ENCODE assay signal across 17 cellular contexts in genomic region chr18:58779514-58779913, GRCh38.
DNase-seq lines count a peak whose midpoint lies in the region; ATAC-seq and TF ChIP-seq lines count a peak whose summit lies in the region.
"Had no signal": no experiment of that assay in that cellular context is flagged by ENCODE, and none has a peak within 500 bp of the region (broad histone marks: within the 10 kb centered on the region; RNA-seq: fewer than 3 reads in every experiment).

No MANE protein-coding gene starts in this region.

- TF ChIP-seq CTCF in A673 (conservative IDR thresholded peaks at IDR 0.05; ENCODE audit: low read depth, low read length): no peak
- TF ChIP-seq CTCF in prostate gland (IDR thresholded peaks at IDR 0.05): peak in 1 of 4 experiments; percentile 14
- TF ChIP-seq CTCF in esophagus squamous epithelium (IDR thresholded peaks at IDR 0.05): no peak

- H3K18ac ChIP-seq in mesenchymal stem cell (ENCODE audit: low read depth in 1 of 2, low read length in 2 of 2): peak overlapping the region in 1 of 2 experiments; percentile 18

- H3K36me3 Mint-ChIP-seq in T-helper 17 cell (ENCODE audit: low read depth): peaks cover 2% of the 10 kb centered on the region
- H3K36me3 Mint-ChIP-seq in activated CD8-positive, alpha-beta memory T cell treated with anti-CD3 and anti-CD28 coated beads, Interleukin-2, amount 10 ng/mL, durations not matched to agents 7 days and 5 days: no peaks in the 10 kb centered on the region

- H2BK120ac ChIP-seq in mesenchymal stem cell (ENCODE audit: low read depth, low read length): no peak overlapping the region

- H3K27me3 ChIP-seq in A673 (replicated peaks; ENCODE audit: insufficient read depth, low read depth, low read length, poor library complexity) (no peaks in the 10 kb centered on the region), mesenchymal stem cell (ENCODE audit: control insufficient read depth in 1 of 2, insufficient read depth in 1 of 2, low read length in 2 of 2) (peaks cover 0 to 6% of the 10 kb centered on the region in 2 experiments), prostate gland (replicated peaks; ENCODE audit: insufficient read depth) (no peaks in the 10 kb centered on the region), esophagus squamous epithelium (no peaks in the 10 kb centered on the region)
- H3K27me3 ChIP-seq: BLaER1 treated with 17β-estradiol and CSF1 and Interleukin-3, amounts not matched to agents 10 nM and 100 nM had no signal

- H3K4me3 ChIP-seq in A673 (ENCODE audit: low read depth, low read length, poor library complexity, severe bottlenecking): no peak overlapping the region
- H3K4me3 ChIP-seq in mesenchymal stem cell (ENCODE audit: insufficient read depth in 1 of 2, low read depth in 1 of 2, low read length in 2 of 2): no peak overlapping the region
- peak overlapping the region in 1 of 2 donors; percentile 25 for H3K4me3 ChIP-seq in prostate gland
- no peak overlapping the region for H3K4me3 ChIP-seq in esophagus squamous epithelium
- H3K4me3 ChIP-seq: BLaER1 treated with 17β-estradiol and CSF1 and Interleukin-3, amounts not matched to agents 10 nM and 100 nM had no signal

- CTCF ChIA-PET in A673 (lab: Charles Lee): interaction anchor here (0.6 kb wide), 1 partner anchor 11 kb away, joined by 5 read pairs; no protein-coding TSS in a partner anchor
- CTCF ChIA-PET in activated CD8-positive, alpha-beta memory T cell treated with anti-CD3 and anti-CD28 coated beads, Interleukin-2, amount 10 ng/mL, durations not matched to agents 7 days and 5 days (lab: Charles Lee): interaction anchor here (1.1 to 7.7 kb wide), 3 partner anchors 9 to 292 kb away, joined by 3 to 63 read pairs (median 7); no protein-coding TSS in a partner anchor

- H3K4me1 ChIP-seq in A673 (ENCODE audit: insufficient read depth, low read length, poor library complexity, severe bottlenecking) (peaks cover 37% of the 10 kb centered on the region), mesenchymal stem cell (ENCODE audit: control insufficient read depth, insufficient read depth, low read depth, low read length) (peaks cover 5% of the 10 kb centered on the region), prostate gland (replicated peaks) (peaks cover 12% of the 10 kb centered on the region), esophagus squamous epithelium (peaks cover 0 to 8% (median 2%) of the 10 kb centered on the region in 3 donors)

- H3K27ac ChIP-seq in A673 (ENCODE audit: low read depth, low read length, poor library complexity, severe bottlenecking) (no peak overlapping the region), mesenchymal stem cell (ENCODE audit: low read length, poor library complexity, severe bottlenecking) (no peak overlapping the region), prostate gland (peak overlapping the region; percentile 86 to 95), esophagus squamous epithelium (no peak overlapping the region)
- H3K27ac ChIP-seq: BLaER1 treated with 17β-estradiol and CSF1 and Interleukin-3, amounts not matched to agents 10 nM and 100 nM; HL-60 had no signal

- BruUV-seq in A673 (replicated peaks; lab: Mats Ljungman, UMichigan): TSS peak; percentile 78

- ATAC-seq in T-helper 17 cell (no peak), HG03280 (IDR thresholded peaks at IDR 0.05; ENCODE audit: unreplicated experiment) (no peak)
- ATAC-seq in activated CD8-positive, alpha-beta memory T cell treated with anti-CD3 and anti-CD28 coated beads, Interleukin-2, amount 10 ng/mL, durations not matched to agents 7 days and 5 days: no peak

- peak overlapping the region; percentile 14 for H3K27ac Mint-ChIP-seq in T-helper 17 cell
- H3K27ac Mint-ChIP-seq in activated CD8-positive, alpha-beta memory T cell treated with anti-CD3 and anti-CD28 coated beads, Interleukin-2, amount 10 ng/mL, durations not matched to agents 7 days and 5 days: no peak overlapping the region

- H2AFZ ChIP-seq in mesenchymal stem cell (ENCODE audit: low read depth, low read length): no peak overlapping the region

- H3K9ac ChIP-seq in mesenchymal stem cell (ENCODE audit: low read length): no peak overlapping the region
- H3K9ac ChIP-seq: BLaER1 treated with 17β-estradiol and CSF1 and Interleukin-3, amounts not matched to agents 10 nM and 100 nM had no signal

- H3K4me1 Mint-ChIP-seq in T-helper 17 cell: peaks cover 10% of the 10 kb centered on the region
- no peaks in the 10 kb centered on the region for H3K4me1 Mint-ChIP-seq in activated CD8-positive, alpha-beta memory T cell treated with anti-CD3 and anti-CD28 coated beads, Interleukin-2, amount 10 ng/mL, durations not matched to agents 7 days and 5 days

- no peak overlapping the region for H4K91ac ChIP-seq in mesenchymal stem cell (ENCODE audit: low read length)

- no peak overlapping the region for H3K4me3 Mint-ChIP-seq in T-helper 17 cell
- no peak overlapping the region for H3K4me3 Mint-ChIP-seq in activated CD8-positive, alpha-beta memory T cell treated with anti-CD3 and anti-CD28 coated beads, Interleukin-2, amount 10 ng/mL, durations not matched to agents 7 days and 5 days

- peak overlapping the region in 1 of 2 experiments; percentile 44 for H3K14ac ChIP-seq in mesenchymal stem cell (ENCODE audit: low read length in 2 of 2)

- no peaks in the 10 kb centered on the region for H3K79me1 ChIP-seq in mesenchymal stem cell (replicated peaks; ENCODE audit: low read length, poor library complexity, severe bottlenecking)

- H3K27me3 Mint-ChIP-seq in T-helper 17 cell: peaks cover 38% of the 10 kb centered on the region
- H3K27me3 Mint-ChIP-seq in activated CD8-positive, alpha-beta memory T cell treated with anti-CD3 and anti-CD28 coated beads, Interleukin-2, amount 10 ng/mL, durations not matched to agents 7 days and 5 days: peaks cover 4% of the 10 kb centered on the region

- intact Hi-C loops in A673 (cut with micrococcal nuclease; ENCODE audit: unreplicated experiment): loop anchor here (5.0 kb wide), 1 partner anchor 468 kb away; no protein-coding TSS in a partner anchor
- intact Hi-C loops in prostate gland (cut with DNase I): loop anchor here (1.0 kb wide), 1 partner anchor 276 kb away; no protein-coding TSS in a partner anchor
- intact Hi-C loops in esophagus squamous epithelium (cut with DNase I): no loop called here

- H3K4ac ChIP-seq in mesenchymal stem cell (ENCODE audit: low read depth in 1 of 2, low read length in 2 of 2): no peak overlapping the region

- no peak overlapping the region for H3K23ac ChIP-seq in mesenchymal stem cell (ENCODE audit: low read length in 2 of 2)

- POLR2A ChIA-PET in A673 (lab: Charles Lee; ENCODE audit: low non-redundant PET): no interaction called here

- no peaks in the 10 kb centered on the region for H3K9me3 Mint-ChIP-seq in activated CD8-positive, alpha-beta memory T cell treated with anti-CD3 and anti-CD28 coated beads, Interleukin-2, amount 10 ng/mL, durations not matched to agents 7 days and 5 days (ENCODE audit: low read depth)

- WGBS in mesenchymal stem cell: 56% methylated on average over 4 of the region's 6 CpGs
- WGBS in prostate gland: 42% methylated on average over 6 of the region's 6 CpGs
- WGBS in esophagus squamous epithelium, 2 donors: 77 to 80% methylated on average over 6 of the region's 6 CpGs

- H3K9me3 ChIP-seq in A673 (ENCODE audit: low read depth, low read length, poor library complexity, severe bottlenecking) (no peaks in the 10 kb centered on the region), T-helper 17 cell (ENCODE audit: control insufficient read depth, low read length, poor library complexity, severe bottlenecking) (no peaks in the 10 kb centered on the region), mesenchymal stem cell (ENCODE audit: control insufficient read depth, low read length) (no peaks in the 10 kb centered on the region), prostate gland (no peaks in the 10 kb centered on the region), esophagus squamous epithelium (no peaks in the 10 kb centered on the region)
- H3K9me3 ChIP-seq: BLaER1 treated with 17β-estradiol and CSF1 and Interleukin-3, amounts not matched to agents 10 nM and 100 nM had no signal

- no peak overlapping the region for H2BK15ac ChIP-seq in mesenchymal stem cell (ENCODE audit: low read depth, poor library complexity, severe bottlenecking)

- no peak overlapping the region for H2BK5ac ChIP-seq in mesenchymal stem cell (ENCODE audit: low read depth, low read length, poor library complexity, severe bottlenecking)

- H4K8ac ChIP-seq in mesenchymal stem cell (ENCODE audit: low read length): no peak overlapping the region

- H2BK12ac ChIP-seq in mesenchymal stem cell (ENCODE audit: low read length in 2 of 2): no peak overlapping the region

- no peak overlapping the region for H3K4me2 ChIP-seq in mesenchymal stem cell (ENCODE audit: low read length, poor library complexity, severe bottlenecking)
- H3K4me2 ChIP-seq: BLaER1 treated with 17β-estradiol and CSF1 and Interleukin-3, amounts not matched to agents 10 nM and 100 nM had no signal

- DNase-seq in A673 (ENCODE audit: low spot score): no peak
- no peak for DNase-seq in T-helper 17 cell
- peak; percentile 8 for DNase-seq in mesenchymal stem cell
- peak; percentile 63 for DNase-seq in prostate gland (ENCODE audit: low spot score)
- no peak for DNase-seq in T-helper 1 cell
- DNase-seq in esophagus squamous epithelium (lab: John Stamatoyannopoulos, UW): no peak
- no peak for DNase-seq in activated CD8-positive, alpha-beta memory T cell treated with anti-CD3 and anti-CD28 coated beads, Interleukin-2, amount 10 ng/mL, durations not matched to agents 7 days and 5 days
- DNase-seq: 8988T; DMS79; KBM-7; NCI-H1092; NCI-H1694 treated with DMSO at 0.1 percent for 48 hours; NCI-H69; NK-92 treated with Interleukin-12 subunit alpha and Interleukin-12 subunit beta, amount 100 ng/mL, for 24 hours had no signal

- TF ChIP-seq POLR2A in prostate gland (IDR thresholded peaks at IDR 0.05) (no peak), esophagus squamous epithelium (IDR thresholded peaks at IDR 0.05) (no peak)

- H3K36me3 ChIP-seq in A673 (ENCODE audit: insufficient read depth, low read length, poor library complexity, severe bottlenecking): no peaks in the 10 kb centered on the region
- H3K36me3 ChIP-seq in mesenchymal stem cell (ENCODE audit: control insufficient read depth in 1 of 2, insufficient read depth in 2 of 2, low read depth in 1 of 2, low read length in 2 of 2): no peaks in the 10 kb centered on the region
- H3K36me3 ChIP-seq in prostate gland: no peaks in the 10 kb centered on the region
- H3K36me3 ChIP-seq in esophagus squamous epithelium: no peaks in the 10 kb centered on the region
- H3K36me3 ChIP-seq: BLaER1 treated with 17β-estradiol and CSF1 and Interleukin-3, amounts not matched to agents 10 nM and 100 nM had no signal

- no peak overlapping the region for H2AK5ac ChIP-seq in mesenchymal stem cell (ENCODE audit: low read length, severe bottlenecking)

Comparison
In these comparisons a context has a peak if more than half of its experiments do, and no peak if none do; other contexts are left out.
1. DNase-seq: peak in mesenchymal stem cell (single experiment) and prostate gland (single experiment); none in A673 (single experiment), T-helper 17 cell (0 of 3), T-helper 1 cell (0 of 5), esophagus squamous epithelium (single experiment) and activated CD8-positive, alpha-beta memory T cell treated with anti-CD3 and anti-CD28 coated beads, Interleukin-2, amount 10 ng/mL, durations not matched to agents 7 days and 5 days (single experiment).
2. H3K27ac ChIP-seq: peak in prostate gland (2 of 2); none in A673 (single experiment), mesenchymal stem cell (single experiment) and esophagus squamous epithelium (0 of 4).